21 cellular contexts compared by ENCODE assay signal in the genomic region with DNA sequence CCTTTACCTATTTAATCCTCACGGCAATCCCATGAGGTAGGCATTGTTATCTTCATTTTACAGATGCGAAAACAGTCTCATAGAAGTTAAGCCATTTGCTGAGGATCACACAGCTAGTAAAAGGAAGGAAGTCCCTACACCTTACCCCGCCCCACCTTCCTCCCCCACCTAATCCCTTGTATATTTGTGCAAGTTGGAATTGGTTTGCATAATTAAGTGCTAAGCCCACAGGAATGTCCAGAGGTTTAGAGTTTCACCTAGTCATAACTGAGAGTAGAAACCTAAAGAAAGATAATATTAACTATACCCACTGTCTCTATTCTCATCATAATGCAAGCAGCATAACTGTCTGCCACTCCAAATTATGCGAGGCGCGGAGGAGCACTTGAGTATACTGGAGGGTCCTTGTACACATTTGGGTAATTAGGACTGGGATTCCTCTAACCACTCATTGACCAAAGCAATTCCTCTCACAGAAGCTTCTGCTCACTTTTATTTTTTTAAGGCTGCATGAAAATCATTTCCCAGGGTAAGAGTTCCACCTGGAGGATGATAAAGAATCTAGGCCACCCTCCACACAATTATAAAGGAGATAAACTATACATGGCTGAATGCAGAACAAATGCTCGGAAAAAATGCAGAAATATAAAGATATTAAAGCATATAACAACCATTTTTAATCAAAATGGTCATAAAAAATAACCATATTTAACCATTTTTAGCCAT.
DNase-seq lines count a peak whose midpoint lies in the region; FAIRE-seq and TF ChIP-seq lines count a peak whose summit lies in the region.
"Had no signal": no experiment of that assay in that cellular context is flagged by ENCODE, and none has a peak within 500 bp of the region (broad histone marks: within the 10 kb centered on the region; RNA-seq: fewer than 3 reads in every experiment).

No MANE protein-coding gene starts in this region.

- POLR2A ChIA-PET in H1 (lab: Charles Lee; ENCODE audit: partially characterized antibody), result no interaction called here

- no peak overlapping the region for H4K8ac ChIP-seq in H1 (ENCODE audit: extremely low read depth, insufficient read depth, low read length)

- no peak overlapping the region for H2BK5ac ChIP-seq in H1 (ENCODE audit: low read depth, low read length)

- in situ Hi-C loops in mammary epithelial cell (cut with MboI; ENCODE audit: low sequenced_read_pairs in 2 of 2), result no loop called here
- in situ Hi-C loops in HAP-1 (cut with MboI; ENCODE audit: low sequenced_read_pairs), result no loop called here

- H3K79me1 ChIP-seq in H1 (ENCODE audit: low read depth, low read length), result no peaks in the 10 kb centered on the region

- H2AK5ac ChIP-seq in H1 (ENCODE audit: low read depth, low read length), result no peak overlapping the region

- no peak overlapping the region for H3K4ac ChIP-seq in H1 (replicated peaks; ENCODE audit: insufficient read length, low read depth, low read length)

- FAIRE-seq in H1 (lab: Jason Lieb, UNC), result no peak
- FAIRE-seq: GM18507, islet of Langerhans had no signal

- no peak overlapping the region for H3K56ac ChIP-seq in H1 (replicated peaks; ENCODE audit: insufficient read length, low read depth, low read length)

- H3K79me2 ChIP-seq in mammary epithelial cell (ENCODE audit: insufficient read depth, low read length) (no peaks in the 10 kb centered on the region), H1 (ENCODE audit: control insufficient read depth in 1 of 2, insufficient read depth in 2 of 2, low read length in 2 of 2) (no peaks in the 10 kb centered on the region)

- H3K9me3 ChIP-seq in mammary epithelial cell (replicated peaks; ENCODE audit: insufficient read depth, low read length) (no peaks in the 10 kb centered on the region), breast epithelium (no peaks in the 10 kb centered on the region), H1 (ENCODE audit: insufficient read depth in 2 of 2, low read depth in 1 of 2, low read length in 1 of 2) (no peaks in the 10 kb centered on the region), HAP-1 (no peaks in the 10 kb centered on the region)
- H3K9me3 ChIP-seq: ascending aorta had no signal

- H3K4me3 ChIP-seq in mammary epithelial cell (replicated peaks in 1 of 3; ENCODE audit: insufficient read depth in 1 of 3, low read depth in 2 of 3, low read length in 3 of 3), result no peak overlapping the region
- no peak overlapping the region for H3K4me3 ChIP-seq in breast epithelium
- no peak overlapping the region for H3K4me3 ChIP-seq in H1 (ENCODE audit: extremely low read depth in 1 of 4, insufficient read depth in 2 of 4, low read depth in 3 of 4, low read length in 4 of 4)
- no peak overlapping the region for H3K4me3 ChIP-seq in HAP-1
- H3K4me3 ChIP-seq: ascending aorta had no signal

- H3K4me1 ChIP-seq in mammary epithelial cell (ENCODE audit: insufficient read depth, low read length) (no peaks in the 10 kb centered on the region), breast epithelium (no peaks in the 10 kb centered on the region), H1 (replicated peaks in 1 of 4; ENCODE audit: control insufficient read depth in 3 of 4, insufficient read depth in 4 of 4, low read length in 3 of 4) (no peaks in the 10 kb centered on the region), HAP-1 (peaks cover 5% of the 10 kb centered on the region; the same call in 1 of the 2 replicates)
- H3K4me1 ChIP-seq: ascending aorta had no signal

- H3K36me3 ChIP-seq in mammary epithelial cell (ENCODE audit: insufficient read depth, low read length), result no peaks in the 10 kb centered on the region
- no peaks in the 10 kb centered on the region for H3K36me3 ChIP-seq in breast epithelium
- H3K36me3 ChIP-seq in H1 (ENCODE audit: control insufficient read depth in 2 of 4, insufficient read depth in 4 of 4, low read length in 3 of 4), result no peaks in the 10 kb centered on the region
- no peaks in the 10 kb centered on the region for H3K36me3 ChIP-seq in HAP-1 (replicated peaks)
- H3K36me3 ChIP-seq: ascending aorta had no signal

- TF ChIP-seq POLR2A in breast epithelium (IDR thresholded peaks at IDR 0.05), result no peak
- TF ChIP-seq POLR2A in H1 (IDR thresholded peaks at IDR 0.05; ENCODE audit: control extremely low read depth in 1 of 2, low read depth in 2 of 2, low read length in 2 of 2), result no peak

- H3K23me2 ChIP-seq in H1 (ENCODE audit: low read depth, low read length), result no peaks in the 10 kb centered on the region

- no peak overlapping the region for H2BK20ac ChIP-seq in H1 (ENCODE audit: low read length)

- no peaks in the 10 kb centered on the region for H3K27me3 ChIP-seq in mammary epithelial cell (ENCODE audit: insufficient read depth, low read length)
- no peaks in the 10 kb centered on the region for H3K27me3 ChIP-seq in breast epithelium
- H3K27me3 ChIP-seq in H1 (replicated peaks in 1 of 4; ENCODE audit: control insufficient read depth in 3 of 4, extremely low read depth in 1 of 4, insufficient read depth in 3 of 4, low read length in 3 of 4), result no peaks in the 10 kb centered on the region
- H3K27me3 ChIP-seq in HAP-1 (ENCODE audit: low read depth), result no peaks in the 10 kb centered on the region
- H3K27me3 ChIP-seq: ascending aorta had no signal

- intact Hi-C loops in mammary epithelial cell (cut with micrococcal nuclease), result no loop called here
- intact Hi-C loops in breast epithelium (cut with DNase I; ENCODE audit: low total_unique reads), result no loop called here

- CTCF ChIA-PET in mammary epithelial cell (lab: Charles Lee; ENCODE audit: low non-redundant PET), result no interaction called here
- CTCF ChIA-PET in H1 (lab: Charles Lee; ENCODE audit: partially characterized antibody), result no interaction called here

- H4K5ac ChIP-seq in H1 (ENCODE audit: insufficient read length, low read depth, low read length), result no peak overlapping the region

- 70% methylated on average over 7 of the region's 7 CpGs for WGBS in mammary epithelial cell (ENCODE audit: low coverage, missing lambda C conversion rate)
- WGBS in H1 (ENCODE audit: extremely low coverage in 1 of 2, insufficient coverage in 1 of 2, insufficient read length in 1 of 2, insufficient replicate concordance in 2 of 2, low coverage in 1 of 2, low lambda C conversion rate in 2 of 2, missing lambda C conversion rate in 1 of 2), 2 experiments, result 91% methylated on average over 7 of the region's 7 CpGs; no CpG with 5 or more reads in 1 of the 2 experiments

- H3K27ac ChIP-seq in mammary epithelial cell (ENCODE audit: insufficient read depth, low read depth, low read length), result no peak overlapping the region
- no peak overlapping the region for H3K27ac ChIP-seq in breast epithelium
- no peak overlapping the region for H3K27ac ChIP-seq in H1 (ENCODE audit: low read depth, low read length)
- H3K27ac ChIP-seq: ascending aorta had no signal

- no peak overlapping the region for H3K4me2 ChIP-seq in mammary epithelial cell (ENCODE audit: insufficient read depth, low read depth, low read length)
- H3K4me2 ChIP-seq in H1 (ENCODE audit: insufficient read depth in 1 of 2, low read depth in 2 of 2, low read length in 2 of 2), result no peak overlapping the region

- H4K91ac ChIP-seq in H1 (replicated peaks; ENCODE audit: insufficient read length, low read length), result no peak overlapping the region

- dilution Hi-C loops in mammary epithelial cell (cut with HindIII; ENCODE audit: low sequenced_read_pairs), result no loop called here

- no peak overlapping the region for H3K14ac ChIP-seq in H1 (ENCODE audit: insufficient read length)

- H3K18ac ChIP-seq in H1 (ENCODE audit: extremely low read depth, low read length), result no peak overlapping the region

- TF ChIP-seq EP300 in H1 (IDR thresholded peaks at IDR 0.05; ENCODE audit: borderline replicate concordance in 1 of 2, low read depth in 2 of 2, low read length in 2 of 2), result no peak

- BruUV-seq in mammary epithelial cell (replicated peaks; lab: Mats Ljungman, UMichigan), result no TSS peak

- no peaks in the 10 kb centered on the region for H4K20me1 ChIP-seq in mammary epithelial cell (ENCODE audit: insufficient read depth, low read length)
- no peaks in the 10 kb centered on the region for H4K20me1 ChIP-seq in H1 (replicated peaks in 1 of 2; ENCODE audit: control insufficient read depth in 1 of 2, insufficient read depth in 2 of 2, low read length in 2 of 2)

- H2BK120ac ChIP-seq in H1 (replicated peaks; ENCODE audit: low read depth, low read length), result no peak overlapping the region

- no peak overlapping the region for H2BK12ac ChIP-seq in H1 (ENCODE audit: low read depth, low read length)

- H2BK15ac ChIP-seq in H1 (ENCODE audit: low read length), result no peak overlapping the region

- no peak overlapping the region for H2AFZ ChIP-seq in mammary epithelial cell (ENCODE audit: low read depth, low read length)
- no peak overlapping the region for H2AFZ ChIP-seq in H1 (ENCODE audit: low read length)

- no peak overlapping the region for H3K23ac ChIP-seq in H1 (ENCODE audit: insufficient read length)

- TF ChIP-seq RAD21 in H1 (IDR thresholded peaks at IDR 0.05 in 1 of 2, conservative IDR thresholded peaks at IDR 0.05 in 1 of 2; ENCODE audit: low read depth in 2 of 2, low read length in 2 of 2), result peak; percentile 23 to 31; a peak in 3 of 4 replicates

- DNase-seq in mammary epithelial cell (peak; percentile 0), breast epithelium (ENCODE audit: low spot score in 2 of 2) (no peak), NCI-H510A (lab: John Stamatoyannopoulos, UW) (peak; percentile 50), H1 (ENCODE audit: low read depth in 1 of 2, low spot score in 2 of 2) (no peak), SIG-M5 treated with dmso at 0.1 percent for 504 hours (lab: John Stamatoyannopoulos, UW; ENCODE audit: unreplicated experiment) (no peak), HAP-1 (ENCODE audit: low spot score in 2 of 2) (no peak), DMS 273 treated with DMSO at 0.1 percent for 48 hours (lab: John Stamatoyannopoulos, UW) (no peak)
- DNase-seq in activated CD4-positive, alpha-beta T cell treated with anti-CD3 and anti-CD28 coated beads, Interleukin-2, amount 50 U/mL, for 1 hour, result no peak
- DNase-seq: activated CD4-positive, alpha-beta T cell treated with anti-CD3 and anti-CD28 coated beads for 4 hours; activated CD8-positive, alpha-beta memory T cell treated with anti-CD3 and anti-CD28 coated beads, Interleukin-2, amount 10 ng/mL, durations not matched to agents 7 days and 5 days; C1 segment of cervical spinal cord; erythroblast; foreskin melanocyte; H7; IMR-90; NCI-H1694; NCI-H446; Right ventricle myocardium superior had no signal

- H3K9ac ChIP-seq in mammary epithelial cell (ENCODE audit: insufficient read depth, low read length) (no peak overlapping the region), H1 (replicated peaks in 1 of 4; ENCODE audit: extremely low read depth in 1 of 4, low read depth in 3 of 4, low read length in 3 of 4) (no peak overlapping the region)

- no peak for TF ChIP-seq CTCF in mammary epithelial cell (conservative IDR thresholded peaks at IDR 0.05 in 1 of 2, IDR thresholded peaks at IDR 0.05 in 1 of 2; ENCODE audit: extremely low read depth in 1 of 2, insufficient read depth in 1 of 2, low read depth in 1 of 2, low read length in 2 of 2)
- TF ChIP-seq CTCF in breast epithelium (IDR thresholded peaks at IDR 0.05), result no peak
- TF ChIP-seq CTCF in H1 (IDR thresholded peaks at IDR 0.05; ENCODE audit: control extremely low read depth in 1 of 3, insufficient read depth in 1 of 3, low read depth in 1 of 3, low read length in 3 of 3), result no peak

TF ChIP-seq in H1, 55 proteins besides CTCF, POLR2A, EP300 and RAD21 (continues in another document):
- TF ChIP-seq HDAC2 (IDR thresholded peaks at IDR 0.05; ENCODE audit: borderline replicate concordance in 1 of 2, low read depth in 2 of 2, low read length in 2 of 2) (no peak), ASH2L (IDR thresholded peaks at IDR 0.05; ENCODE audit: low read length) (no peak)

Comparison
In these comparisons a context has a peak if more than half of its experiments do, and no peak if none do; other contexts are left out.
1. DNase-seq: peak in mammary epithelial cell (single experiment) and NCI-H510A (single experiment); none in breast epithelium (0 of 2), H1 (0 of 2), SIG-M5 treated with dmso at 0.1 percent for 504 hours (single experiment), HAP-1 (0 of 2), activated CD4-positive, alpha-beta T cell treated with anti-CD3 and anti-CD28 coated beads, Interleukin-2, amount 50 U/mL, for 1 hour (single experiment) and DMS 273 treated with DMSO at 0.1 percent for 48 hours (single experiment).